ENCODE assay signal across 24 cellular contexts in the genomic region with DNA sequence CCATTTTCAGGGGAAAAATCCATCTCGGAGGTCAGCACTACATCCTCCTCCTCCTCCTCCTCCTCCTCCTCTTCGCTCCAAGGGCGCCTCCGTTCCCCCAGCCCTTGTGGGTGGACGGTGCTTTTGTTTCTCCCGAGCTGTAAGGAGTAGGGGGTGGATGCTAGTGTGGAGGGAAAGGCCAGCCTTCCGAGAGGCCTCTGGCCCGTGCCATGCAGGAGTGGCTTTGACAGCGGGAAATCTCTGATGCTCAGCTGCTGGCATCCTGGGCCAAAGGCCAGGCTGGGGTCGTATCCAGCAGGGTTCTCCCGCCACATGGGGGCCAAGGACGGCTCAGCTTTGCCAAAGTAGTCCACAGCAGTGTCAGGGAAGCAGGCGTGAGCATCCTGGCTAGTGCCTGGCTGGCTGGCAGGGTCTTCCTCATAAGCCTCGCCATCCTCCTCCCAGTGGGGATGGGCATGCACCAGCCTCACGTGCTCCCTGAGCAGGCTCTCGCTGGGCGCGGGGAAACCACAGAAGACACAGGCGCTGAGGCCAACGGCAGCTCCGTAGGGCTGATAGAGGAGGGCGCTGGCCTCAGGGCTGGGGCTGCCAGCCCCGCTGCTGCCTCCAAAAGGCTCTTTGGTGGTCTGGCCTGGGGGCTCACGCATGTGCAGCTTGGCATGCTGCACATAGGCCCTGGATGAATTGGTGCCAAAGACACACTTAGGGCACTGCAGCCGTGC. TPM values are rescaled to one million over a fixed set of nuclear protein-coding genes. Genes with fewer than 3 reads are reported as not detected.
DNase-seq lines count a peak whose midpoint lies in the region; ATAC-seq and TF ChIP-seq lines count a peak whose summit lies in the region.
"Had no signal": no experiment of that assay in that cellular context is flagged by ENCODE, and none has a peak within 500 bp of the region (broad histone marks: within the 10 kb centered on the region; RNA-seq: fewer than 3 reads in every experiment).

No MANE protein-coding gene starts in this region.

- intact Hi-C loops in ascending aorta (cut with DNase I): loop anchor here (5.0 kb wide), 3 partner anchors 177 to 332 kb away; a partner anchor contains a TSS
- intact Hi-C loops in posterior vena cava (cut with DNase I): loop anchor here in 1 of 2 donors (5.0 kb wide), 2 partner anchors 62 to 177 kb away; a partner anchor contains a TSS
- intact Hi-C loops in cardiac septum (cut with DNase I): no loop called here

- H3K27me3 Mint-ChIP-seq in immature natural killer cell (ENCODE audit: low read depth in 3 of 3): peaks cover 0 to 2% (median 0%) of the 10 kb centered on the region in 3 donors
- H3K27me3 Mint-ChIP-seq: CD4-positive, alpha-beta memory T cell had no signal

- H3K27ac ChIP-seq in ascending aorta: peak overlapping the region; percentile 70 to 78
- H3K27ac ChIP-seq: SJSA1 had no signal

- H3K4me1 Mint-ChIP-seq in immature natural killer cell: no peaks in the 10 kb centered on the region

- ATAC-seq in HG02970 (IDR thresholded peaks at IDR 0.05; ENCODE audit: low FRiP score, unreplicated experiment): no peak
- ATAC-seq: Panc1 had no signal

- H3K27me3 ChIP-seq in MG63 (no peaks in the 10 kb centered on the region), ascending aorta (no peaks in the 10 kb centered on the region)
- H3K27me3 ChIP-seq: SJSA1 had no signal

- H3K9me3 ChIP-seq in MG63 (no peaks in the 10 kb centered on the region), ascending aorta (no peaks in the 10 kb centered on the region)
- H3K9me3 ChIP-seq: SJSA1 had no signal

- H3K27ac Mint-ChIP-seq in immature natural killer cell: no peak overlapping the region
- H3K27ac Mint-ChIP-seq: CD4-positive, alpha-beta memory T cell; T-helper 1 cell treated with Interleukin-12 subunit alpha and Interleukin-12 subunit beta and Interleukin-4 antibody, amounts not matched to agents 30 μg/mL and 1 μg/mL, for 36 hours had no signal

- H3K36me3 ChIP-seq in MG63: no peaks in the 10 kb centered on the region
- no peaks in the 10 kb centered on the region for H3K36me3 ChIP-seq in ascending aorta
- H3K36me3 ChIP-seq: SJSA1 had no signal

- H3K9me3 Mint-ChIP-seq in immature natural killer cell: no peaks in the 10 kb centered on the region
- H3K9me3 Mint-ChIP-seq: CD4-positive, alpha-beta memory T cell; T-helper 1 cell treated with Interleukin-12 subunit alpha and Interleukin-12 subunit beta and Interleukin-4 antibody, amounts not matched to agents 30 μg/mL and 1 μg/mL, for 36 hours had no signal

- DNase-seq in GDM1 (lab: John Stamatoyannopoulos, UW) (peak; percentile 61), MG63 (peak; percentile 35), ascending aorta (ENCODE audit: low spot score in 2 of 2) (no peak), posterior vena cava (ENCODE audit: low spot score) (peak; percentile 56), cardiac septum (ENCODE audit: low spot score) (no peak), immature natural killer cell (no peak), COR-L47 (lab: John Stamatoyannopoulos, UW) (no peak)
- DNase-seq: Calu3; CD4-positive, alpha-beta memory T cell; DMS153; NCI-H1105 treated with DMSO at 0.1 percent for 48 hours; NCI-H1694; NCI-H2081; NCI-H2171; NCI-H345; NCI-H524 treated with DMSO at 0.1 percent for 48 hours had no signal

- H3K4me3 ChIP-seq in MG63 (no peak overlapping the region), ascending aorta (no peak overlapping the region)
- H3K4me3 ChIP-seq: SJSA1 had no signal

- no peak for TF ChIP-seq CTCF in ascending aorta (IDR thresholded peaks at IDR 0.05)

- peaks cover 18 to 46% of the 10 kb centered on the region in 2 donors for H3K4me1 ChIP-seq in ascending aorta
- H3K4me1 ChIP-seq: SJSA1 had no signal

- no peak overlapping the region for H3K4me3 Mint-ChIP-seq in immature natural killer cell
- H3K4me3 Mint-ChIP-seq: CD4-positive, alpha-beta memory T cell; T-helper 1 cell treated with Interleukin-12 subunit alpha and Interleukin-12 subunit beta and Interleukin-4 antibody, amounts not matched to agents 30 μg/mL and 1 μg/mL, for 36 hours had no signal

- H3K36me3 Mint-ChIP-seq in immature natural killer cell: no peaks in the 10 kb centered on the region
- H3K36me3 Mint-ChIP-seq: CD4-positive, alpha-beta memory T cell had no signal

RNA-seq across cellular contexts. Expression of a gene that starts 10.5 kb away (rescaled TPM):
- 18.0 and 24.3 TPM in 2 replicates for total RNA-seq in MG63 (2014; rRNA removed; shearing (Covaris generic); ENCODE audit: low replicate concordance)
- total RNA-seq in ascending aorta (90.4 TPM), posterior vena cava (10 to 100 TPM; 33.2 to 44.2 TPM), cardiac septum (21.6 TPM)
- 1 to 10 TPM in 1 of 3 donors, under 1 TPM in 1, not detected in 1; 0.78 to 1.5 TPM for polyA plus RNA-seq in immature natural killer cell

RNA-seq across cellular contexts. Expression of a gene that starts 20.5 kb away (rescaled TPM):
- total RNA-seq in MG63 (2014; rRNA removed; shearing (Covaris generic); ENCODE audit: low replicate concordance): 83.8 and 108 TPM in 2 replicates
- total RNA-seq in ascending aorta (143 TPM), posterior vena cava (10 to 100 TPM; 52.6 to 65.7 TPM), cardiac septum (63.1 TPM)
- 10 to 100 TPM; 28.4 to 58.5 (median 29.6) TPM for polyA plus RNA-seq in immature natural killer cell

RNA-seq across cellular contexts. Expression of a gene that starts 25.1 kb away (rescaled TPM):
- total RNA-seq in MG63 (2014; rRNA removed; shearing (Covaris generic); ENCODE audit: low replicate concordance): 0.25 TPM in 1 of 2 replicates, not detected in the other
- total RNA-seq in ascending aorta (4.4 TPM), posterior vena cava (1 to 10 TPM; 2.3 to 3.7 TPM), cardiac septum (1.7 TPM)
- 100 to 1,000 TPM in 1 of 3 donors, 10 to 100 TPM in 2; 71.5 to 114 (median 89.1) TPM for polyA plus RNA-seq in immature natural killer cell
- total RNA-seq: Calu3, Daoy, H4, SJSA1 had no signal
- polyA plus RNA-seq: BJ had no signal

RNA-seq across cellular contexts. Expression of a gene that starts 40.1 kb away (rescaled TPM):
- total RNA-seq in MG63 (2014; rRNA removed; shearing (Covaris generic); ENCODE audit: low replicate concordance): not detected in 2 replicates
- total RNA-seq in ascending aorta (not detected), posterior vena cava (not detected), cardiac septum (not detected)
- polyA plus RNA-seq in immature natural killer cell: under 1 TPM in 2 of 3 donors, not detected in 1; 0.10 to 0.17 TPM
- total RNA-seq: Calu3, H4, LHCN-M2, SJSA1 had no signal
- polyA plus RNA-seq: BJ had no signal

RNA-seq across cellular contexts. Expression of a gene that starts 59.7 kb away (rescaled TPM):
- 29.6 and 30.2 TPM in 2 replicates for total RNA-seq in MG63 (2014; rRNA removed; shearing (Covaris generic); ENCODE audit: low replicate concordance)
- 17.0 TPM for total RNA-seq in ascending aorta
- 10 to 100 TPM; 24.2 to 33.6 TPM for total RNA-seq in posterior vena cava
- total RNA-seq in cardiac septum: 19.2 TPM
- polyA plus RNA-seq in immature natural killer cell: 10 to 100 TPM in 2 of 3 donors, 1 to 10 TPM in 1; 7.8 to 21.9 (median 11.1) TPM

Comparison
In these comparisons a context has a peak if more than half of its experiments do, and no peak if none do; other contexts are left out.
1. DNase-seq: peak in GDM1 (single experiment), MG63 (single experiment) and posterior vena cava (single experiment); none in ascending aorta (0 of 2), cardiac septum (single experiment), immature natural killer cell (0 of 3) and COR-L47 (single experiment).